ENCODE assay signal across 8 cellular contexts in genomic region chr19:16143399-16144215, GRCh38. TPM values are rescaled to one million over a fixed set of nuclear protein-coding genes. Genes with fewer than 3 reads are reported as not detected.
A peak's percentile ranks its signal among the peaks of the same experiment; 100 is the strongest.
DNase-seq lines count a peak whose midpoint lies in the region; ATAC-seq and TF ChIP-seq lines count a peak whose summit lies in the region.

TSS of gene HSH2D (plus strand) at chr19:16143685. CDS start at chr19:16148751, 5,066 bp downstream.

- no peaks in the 10 kb centered on the region for H3K9me3 Mint-ChIP-seq in stimulated activated naive CD8-positive, alpha-beta T cell treated with anti-CD3 and anti-CD28 coated beads, Interleukin-15, Interleukin-2, amounts not matched to agents 100 ng/mL and 50 ng/mL, for 24 hours

- in situ Hi-C loops in brain microvascular endothelial cell (cut with HindIII; ENCODE audit: low pct_ligation_motif_present, low sequenced_read_pairs) = no loop called here

- peak within 1 kb of the TSS; percentile 94 for H3K4me3 Mint-ChIP-seq in stimulated activated naive CD8-positive, alpha-beta T cell treated with anti-CD3 and anti-CD28 coated beads, Interleukin-15, Interleukin-2, amounts not matched to agents 100 ng/mL and 50 ng/mL, for 24 hours

- peaks cover 5% of the 10 kb centered on the region for H3K36me3 Mint-ChIP-seq in stimulated activated naive CD8-positive, alpha-beta T cell treated with anti-CD3 and anti-CD28 coated beads, Interleukin-15, Interleukin-2, amounts not matched to agents 100 ng/mL and 50 ng/mL, for 24 hours (ENCODE audit: low read depth)

- DNase-seq in RWPE2 (ENCODE audit: low spot score) (no peak), activated gamma-delta T cell (lab: John Stamatoyannopoulos, UW) (peak; percentile 38), lower lobe of right lung (peak; percentile 94), brain microvascular endothelial cell (no peak), superior temporal gyrus (ENCODE audit: extremely low spot score) (no peak)

- no peaks in the 10 kb centered on the region for H3K27me3 Mint-ChIP-seq in stimulated activated naive CD8-positive, alpha-beta T cell treated with anti-CD3 and anti-CD28 coated beads, Interleukin-15, Interleukin-2, amounts not matched to agents 100 ng/mL and 50 ng/mL, for 24 hours

- no peaks in the 10 kb centered on the region for H3K36me3 ChIP-seq in RWPE2 (ENCODE audit: low read depth)
- H3K36me3 ChIP-seq in lower lobe of right lung = no peaks in the 10 kb centered on the region
- H3K36me3 ChIP-seq in brain microvascular endothelial cell (replicated peaks) = no peaks in the 10 kb centered on the region

- intact Hi-C loops in lower lobe of right lung (cut with DNase I) = no loop called here

- peak within 1 kb of the TSS; percentile 22 for H3K27ac ChIP-seq in RWPE2 (ENCODE audit: poor library complexity, severe bottlenecking)
- H3K27ac ChIP-seq in lower lobe of right lung = peak within 1 kb of the TSS; percentile 80
- H3K27ac ChIP-seq in brain microvascular endothelial cell = no peak within 1 kb of the TSS

- H3K4me1 Mint-ChIP-seq in stimulated activated naive CD8-positive, alpha-beta T cell treated with anti-CD3 and anti-CD28 coated beads, Interleukin-15, Interleukin-2, amounts not matched to agents 100 ng/mL and 50 ng/mL, for 24 hours (ENCODE audit: low read depth) = peaks cover 52% of the 10 kb centered on the region

- ATAC-seq in GM18870 (IDR thresholded peaks at IDR 0.05; ENCODE audit: unreplicated experiment) (peak; percentile 40), HG03108 (IDR thresholded peaks at IDR 0.05; ENCODE audit: unreplicated experiment) (peak; percentile 58), RWPE2 (ENCODE audit: low read depth) (peak; percentile 92), lower lobe of right lung (peak; percentile 93 to 96)

- H3K27me3 ChIP-seq in RWPE2 (ENCODE audit: insufficient read depth, poor library complexity, severe bottlenecking) (no peaks in the 10 kb centered on the region), lower lobe of right lung (ENCODE audit: low read depth) (peaks cover 6% of the 10 kb centered on the region), brain microvascular endothelial cell (replicated peaks) (no peaks in the 10 kb centered on the region)

- H3K9me3 ChIP-seq in RWPE2 (ENCODE audit: severe bottlenecking) (no peaks in the 10 kb centered on the region), lower lobe of right lung (no peaks in the 10 kb centered on the region)

- peak within 1 kb of the TSS; percentile 98 for H3K27ac Mint-ChIP-seq in stimulated activated naive CD8-positive, alpha-beta T cell treated with anti-CD3 and anti-CD28 coated beads, Interleukin-15, Interleukin-2, amounts not matched to agents 100 ng/mL and 50 ng/mL, for 24 hours

- TF ChIP-seq CTCF in RWPE2 (IDR thresholded peaks at IDR 0.05; ENCODE audit: poor library complexity, severe bottlenecking) (no peak), lower lobe of right lung (IDR thresholded peaks at IDR 0.05) (no peak), brain microvascular endothelial cell (IDR thresholded peaks at IDR 0.05; ENCODE audit: low read depth, low read length, missing control alignments) (no peak)

- H3K4me3 ChIP-seq in RWPE2 (ENCODE audit: severe bottlenecking) = peak within 1 kb of the TSS; percentile 22
- peak within 1 kb of the TSS; percentile 50 for H3K4me3 ChIP-seq in lower lobe of right lung
- no peak within 1 kb of the TSS for H3K4me3 ChIP-seq in brain microvascular endothelial cell (ENCODE audit: low read depth, low read length)

- H3K4me1 ChIP-seq in RWPE2 (ENCODE audit: insufficient read depth, poor library complexity, severe bottlenecking) = peaks cover 9% of the 10 kb centered on the region
- peaks cover 15% of the 10 kb centered on the region for H3K4me1 ChIP-seq in lower lobe of right lung

RNA-seq across cellular contexts. Expression of gene HSH2D, which starts in this region (rescaled TPM):
- total RNA-seq in lower lobe of right lung = 8.2 TPM

Comparison
In these comparisons a context has a peak if more than half of its experiments do, and no peak if none do; other contexts are left out.
1. ATAC-seq: peak in every context shown above with its lines; median percentile 94 in lower lobe of right lung; 92 in RWPE2; 58 in HG03108; 40 in GM18870.
2. DNase-seq: peak in activated gamma-delta T cell (single experiment) and lower lobe of right lung (single experiment); none in RWPE2 (single experiment), brain microvascular endothelial cell (single experiment) and superior temporal gyrus (single experiment).